Comparison of ENCODE assay signal across 8 cellular contexts in the genomic region with DNA sequence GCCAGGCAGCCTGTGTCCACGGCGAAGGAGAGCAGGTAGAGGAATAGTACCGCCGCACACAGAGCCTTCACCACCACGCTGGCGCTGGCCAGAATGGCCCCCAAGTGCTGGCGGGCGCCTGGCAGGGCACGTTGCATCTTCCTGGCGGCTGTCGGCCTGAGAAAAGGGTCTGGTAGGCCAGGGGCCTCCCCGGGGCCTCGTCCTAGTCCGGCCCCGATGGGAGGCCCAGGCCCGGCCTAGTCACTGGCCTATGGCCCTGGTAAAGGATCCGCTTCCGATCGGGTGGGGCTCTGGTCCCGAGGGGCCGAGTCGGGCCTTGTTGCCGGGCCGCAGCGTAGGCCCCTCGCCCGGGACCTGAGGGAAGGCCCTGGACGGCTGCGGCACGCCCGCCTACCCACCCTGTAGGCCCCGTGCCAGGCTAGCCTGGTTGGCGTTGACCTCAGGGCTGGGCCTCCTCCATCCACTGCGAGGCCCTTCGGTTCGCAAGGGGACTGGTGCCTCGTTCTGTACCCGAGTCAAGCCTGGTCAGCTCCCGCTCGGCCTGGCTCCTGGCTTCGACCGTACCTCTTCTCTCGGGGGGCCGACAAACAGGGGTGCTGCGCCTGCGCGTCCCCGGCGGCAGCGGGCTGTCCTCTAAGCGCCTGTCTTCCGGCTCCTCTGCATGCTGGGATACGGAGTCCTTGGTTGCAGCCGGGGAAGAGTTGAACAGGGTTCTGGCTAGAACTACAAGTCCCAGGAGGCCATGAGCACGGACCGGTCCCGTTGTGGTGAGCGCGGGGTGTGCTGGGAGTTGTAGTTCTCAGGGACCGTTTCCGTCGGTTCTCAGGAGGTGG. TPM values are rescaled to one million over a fixed set of nuclear protein-coding genes. Genes with fewer than 3 reads are reported as not detected.
DNase-seq lines count a peak whose midpoint lies in the region; ATAC-seq, FAIRE-seq and TF ChIP-seq lines count a peak whose summit lies in the region.

A gene with protein sequence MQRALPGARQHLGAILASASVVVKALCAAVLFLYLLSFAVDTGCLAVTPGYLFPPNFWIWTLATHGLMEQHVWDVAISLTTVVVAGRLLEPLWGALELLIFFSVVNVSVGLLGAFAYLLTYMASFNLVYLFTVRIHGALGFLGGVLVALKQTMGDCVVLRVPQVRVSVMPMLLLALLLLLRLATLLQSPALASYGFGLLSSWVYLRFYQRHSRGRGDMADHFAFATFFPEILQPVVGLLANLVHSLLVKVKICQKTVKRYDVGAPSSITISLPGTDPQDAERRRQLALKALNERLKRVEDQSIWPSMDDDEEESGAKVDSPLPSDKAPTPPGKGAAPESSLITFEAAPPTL (minus strand): TSS at position 595 of the 833 bp plus-strand sequence. CDS start 458 bp downstream, at position 137.

- H3K4me1 ChIP-seq in cardiac muscle cell (ENCODE audit: low read depth) (peaks cover 21% of the 10 kb centered on the region), parathyroid adenoma (peaks cover 34% of the 10 kb centered on the region), tibial nerve (peaks cover 8 to 46% (median 34%) of the 10 kb centered on the region in 4 donors)

- peak within 1 kb of the TSS; percentile 89 for H3K9ac ChIP-seq in parathyroid adenoma

- TF ChIP-seq POLR2A in GM12891 (IDR thresholded peaks at IDR 0.05; ENCODE audit: low read depth, low read length) (peak; percentile 65; the same call in 1 of the 2 replicates), tibial nerve (IDR thresholded peaks at IDR 0.05) (peak in 1 of 2 donors; percentile 73)

- no peaks in the 10 kb centered on the region for H3K9me3 ChIP-seq in cardiac muscle cell (ENCODE audit: low read depth)
- H3K9me3 ChIP-seq in parathyroid adenoma (ENCODE audit: control insufficient read depth, low read length): no peaks in the 10 kb centered on the region
- H3K9me3 ChIP-seq in tibial nerve: no peaks in the 10 kb centered on the region

- TF ChIP-seq CTCF in cardiac muscle cell (IDR thresholded peaks at IDR 0.05; ENCODE audit: low read depth, low read length) (no peak), parathyroid adenoma (IDR thresholded peaks at IDR 0.05) (no peak), tibial nerve (IDR thresholded peaks at IDR 0.05) (peak in 1 of 5 experiments; percentile 43)

- peak within 1 kb of the TSS; percentile 95 for H3K4me2 ChIP-seq in parathyroid adenoma (ENCODE audit: low read length)

- peak within 1 kb of the TSS; percentile 72 for H2AFZ ChIP-seq in parathyroid adenoma

- H3K36me3 Mint-ChIP-seq in T-cell: peaks cover 9% of the 10 kb centered on the region

- H3K27ac ChIP-seq in adipose tissue (ENCODE audit: low read depth, low read length) (peak within 1 kb of the TSS; percentile 51), cardiac muscle cell (peak within 1 kb of the TSS; percentile 89), parathyroid adenoma (peak within 1 kb of the TSS; percentile 84), tibial nerve (peak within 1 kb of the TSS; percentile 69 to 97 (median 94))

- TF ChIP-seq EP300 in tibial nerve (IDR thresholded peaks at IDR 0.05): peak; percentile 90 to 95

- ATAC-seq in HG02840 (IDR thresholded peaks at IDR 0.05; ENCODE audit: low FRiP score, unreplicated experiment) (peak; percentile 98), T-cell (replicated peaks in 1 of 4) (peak; percentile 100)

- POLR2A ChIA-PET in T-cell (lab: Charles Lee): no interaction called here

- FAIRE-seq in GM12891 (lab: Jason Lieb, UNC): peak; percentile 99

- no peaks in the 10 kb centered on the region for H3K27me3 Mint-ChIP-seq in T-cell

- H3K4me1 Mint-ChIP-seq in T-cell: peaks cover 32 to 47% (median 43%) of the 10 kb centered on the region in 3 donors

- H3K4me3 ChIP-seq in cardiac muscle cell (peak within 1 kb of the TSS; percentile 86), parathyroid adenoma (ENCODE audit: low read depth, low read length) (peak within 1 kb of the TSS; percentile 85), tibial nerve (peak within 1 kb of the TSS; percentile 82 to 98 (median 91))

- no peaks in the 10 kb centered on the region for H3K9me3 Mint-ChIP-seq in T-cell

- peak within 1 kb of the TSS; percentile 95 for H3K27ac Mint-ChIP-seq in T-cell

- peak; percentile 99 for DNase-seq in GM12891 (ENCODE audit: insufficient read length, low spot score)
- peak; percentile 48 for DNase-seq in NCI-H1436 treated with DMSO at 0.1 percent for 48 hours (lab: John Stamatoyannopoulos, UW)
- DNase-seq in T-cell: peak; percentile 84 to 99 (median 95)
- DNase-seq in cardiac muscle cell (ENCODE audit: low read depth in 1 of 2, low spot score in 1 of 2): peak; percentile 98 to 99
- peak; percentile 94 to 97 for DNase-seq in tibial nerve (ENCODE audit: low spot score in 2 of 2)

- H3K4me3 Mint-ChIP-seq in T-cell: peak within 1 kb of the TSS; percentile 93 to 97 (median 96)

- H3K27me3 ChIP-seq in cardiac muscle cell (no peaks in the 10 kb centered on the region), parathyroid adenoma (ENCODE audit: control insufficient read depth, insufficient read depth, low read length) (no peaks in the 10 kb centered on the region), tibial nerve (no peaks in the 10 kb centered on the region)

- WGBS in adipose tissue, 3 donors: 0 to 1% (median 1%) methylated on average over 59 to 62 of the region's 62 CpGs
- WGBS in tibial nerve, 2 donors: 1 to 2% methylated on average over 12 to 50 of the region's 62 CpGs

- CTCF ChIA-PET in T-cell (lab: Charles Lee): interaction anchor here in 1 of 2 donors (1.6 kb wide), 1 partner anchor 8 kb away, joined by 5 read pairs; a partner anchor contains a TSS

- H3K79me2 ChIP-seq in parathyroid adenoma: peaks cover 26% of the 10 kb centered on the region

- H3K36me3 ChIP-seq in cardiac muscle cell: peaks cover 10% of the 10 kb centered on the region
- no peaks in the 10 kb centered on the region for H3K36me3 ChIP-seq in parathyroid adenoma (ENCODE audit: control insufficient read depth, insufficient read depth, low read length)
- peaks cover 0 to 35% (median 12%) of the 10 kb centered on the region in 3 donors for H3K36me3 ChIP-seq in tibial nerve

TF ChIP-seq in GM12891, 5 proteins besides CTCF, POLR2A, EP300 and RAD21:
- TF ChIP-seq POU2F2 (IDR thresholded peaks at IDR 0.05; ENCODE audit: low read depth, low read length) (peak; percentile 44), TAF1 (IDR thresholded peaks at IDR 0.05; ENCODE audit: low read depth, low read length) (no peak; the same call in 1 of the 2 replicates), SPI1 (IDR thresholded peaks at IDR 0.05; ENCODE audit: low read depth, low read length) (no peak), PAX5 (IDR thresholded peaks at IDR 0.05; ENCODE audit: insufficient read depth, low read length, severe bottlenecking) (peak; percentile 64), POLR2AphosphoS5 (IDR thresholded peaks at IDR 0.05; ENCODE audit: low read depth, low read length) (peak; percentile 75)

RNA-seq across cellular contexts. Expression of the gene that starts here (rescaled TPM):
- 9.6 TPM for polyA plus RNA-seq in GM12891 (2012; ENCODE audit: low read depth, missing spikeins)
- total RNA-seq in T-cell: 10 to 100 TPM; 13.9 to 35.2 (median 33.1) TPM
- 10 to 100 TPM; 13.5 to 39.1 (median 23.4) TPM for polyA plus RNA-seq in adipose tissue
- total RNA-seq in cardiac muscle cell: 67.0 and 67.9 TPM in 2 replicates
- polyA plus RNA-seq in cardiac muscle cell: 48.2 and 57.9 TPM in 2 replicates
- 10 to 100 TPM; 56.7 to 72.4 (median 68.2) TPM for total RNA-seq in tibial nerve

Comparison
In these comparisons a context has a peak if more than half of its experiments do, and no peak if none do; other contexts are left out.
1. Peak in every context shown above with its lines: DNase-seq, ATAC-seq, H3K4me3 ChIP-seq and H3K27ac ChIP-seq.
2. DNase-seq: peak in every context shown above with its lines; median percentile 99 in GM12891; 98 in cardiac muscle cell; 96 in tibial nerve; 95 in T-cell; 48 in NCI-H1436 treated with DMSO at 0.1 percent for 48 hours.